ENCODE assay signal across 25 cellular contexts in the genomic region with DNA sequence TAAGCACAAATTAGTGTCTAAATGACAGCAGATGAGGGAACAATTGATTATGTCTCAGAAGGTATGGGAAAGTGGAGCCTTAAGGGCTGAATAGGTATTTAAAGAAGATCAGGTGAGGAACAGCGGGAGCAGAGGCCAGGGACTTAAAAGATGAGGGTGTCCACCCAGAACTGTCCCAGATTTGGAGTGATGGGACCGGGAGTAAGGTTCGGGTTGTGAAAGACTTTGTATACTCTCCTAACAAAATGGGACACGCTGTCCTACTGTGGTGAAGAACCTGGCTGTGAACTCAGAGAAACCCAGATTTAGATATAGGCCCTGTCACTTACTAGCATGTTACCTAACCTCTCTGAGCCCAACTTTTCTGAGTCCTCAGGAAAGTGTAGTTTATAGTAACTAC.
"Had no signal": no experiment of that assay in that cellular context is flagged by ENCODE, and none has a peak within 500 bp of the region (broad histone marks: within the 10 kb centered on the region; RNA-seq: fewer than 3 reads in every experiment).

No MANE protein-coding gene starts in this region.

- H3K4me2 ChIP-seq: neural progenitor cell had no signal

- H3K9ac ChIP-seq: neural progenitor cell, parathyroid adenoma had no signal

- H3K4me1 ChIP-seq: parathyroid adenoma, suprapubic skin, tibial artery had no signal

- ATAC-seq: natural killer cell; stimulated activated effector memory CD8-positive, alpha-beta T cell treated with anti-CD3 and anti-CD28 coated beads, Interleukin-12 subunit alpha, Interleukin-12 subunit beta, amount 100 ng/mL, for 72 hours; upper lobe of right lung had no signal

- H3K79me2 ChIP-seq: parathyroid adenoma had no signal

- H3K27ac ChIP-seq: neural progenitor cell, neutrophil, parathyroid adenoma, right atrium auricular region, sigmoid colon, spleen, suprapubic skin, thoracic aorta, tibial artery, upper lobe of right lung had no signal

- H3K27me3 ChIP-seq: neural progenitor cell, neutrophil, right atrium auricular region, sigmoid colon, spleen, suprapubic skin, tibial artery, upper lobe of right lung had no signal

- H2AFZ ChIP-seq: neural progenitor cell, parathyroid adenoma had no signal

- H3K36me3 ChIP-seq: neural progenitor cell, neutrophil, right atrium auricular region, sigmoid colon, spleen, suprapubic skin, thoracic aorta, tibial artery, upper lobe of right lung had no signal

- DNase-seq: head of caudate nucleus; hypothalamus; immature natural killer cell; kidney; mesendoderm; naive B cell; natural killer cell; nephron progenitor cell; occipital lobe; sigmoid colon; small intestine; spleen; stimulated activated CD4-positive, alpha-beta T cell treated with anti-CD3 and anti-CD28 coated beads, Interleukin-4, amount 100 ng/mL, for 24 hours; stimulated activated naive CD4-positive, alpha-beta T cell; tibial artery; trophoblast cell; upper lobe of right lung had no signal

- H3K4me3 ChIP-seq: lung, neural progenitor cell, right atrium auricular region, sigmoid colon, spleen, suprapubic skin, thoracic aorta, tibial artery, upper lobe of right lung had no signal

- H3K9me3 ChIP-seq: neutrophil, right atrium auricular region, sigmoid colon, spleen, suprapubic skin, thoracic aorta, tibial artery, upper lobe of right lung had no signal
